In the genomic region with DNA sequence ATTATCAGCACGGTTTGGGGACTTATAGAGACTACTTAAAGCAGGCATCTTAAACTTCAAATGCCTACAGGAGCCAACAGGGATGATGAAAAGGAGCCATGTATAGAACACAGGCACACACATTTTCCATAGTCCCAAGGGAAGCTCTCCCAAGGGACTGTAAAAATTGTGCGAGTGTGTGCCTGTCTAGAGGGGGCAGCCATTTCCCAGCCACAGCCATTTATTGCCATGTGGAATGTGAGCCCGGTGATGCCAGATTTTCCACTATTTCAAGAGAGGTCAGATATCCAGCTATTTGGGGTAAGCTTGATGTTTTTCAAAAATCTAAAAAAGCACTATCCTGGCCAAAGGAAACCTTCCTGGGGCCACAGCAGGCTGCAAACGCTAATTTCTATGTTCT, we compare ENCODE assay signal across 1 cellular context.
TF ChIP-seq lines count a peak whose summit lies in the region.

No MANE protein-coding gene starts in this region.

TF ChIP-seq in GM23338, 12 proteins besides CTCF, POLR2A, EP300 and RAD21:
- TF ChIP-seq, protein P1, sequence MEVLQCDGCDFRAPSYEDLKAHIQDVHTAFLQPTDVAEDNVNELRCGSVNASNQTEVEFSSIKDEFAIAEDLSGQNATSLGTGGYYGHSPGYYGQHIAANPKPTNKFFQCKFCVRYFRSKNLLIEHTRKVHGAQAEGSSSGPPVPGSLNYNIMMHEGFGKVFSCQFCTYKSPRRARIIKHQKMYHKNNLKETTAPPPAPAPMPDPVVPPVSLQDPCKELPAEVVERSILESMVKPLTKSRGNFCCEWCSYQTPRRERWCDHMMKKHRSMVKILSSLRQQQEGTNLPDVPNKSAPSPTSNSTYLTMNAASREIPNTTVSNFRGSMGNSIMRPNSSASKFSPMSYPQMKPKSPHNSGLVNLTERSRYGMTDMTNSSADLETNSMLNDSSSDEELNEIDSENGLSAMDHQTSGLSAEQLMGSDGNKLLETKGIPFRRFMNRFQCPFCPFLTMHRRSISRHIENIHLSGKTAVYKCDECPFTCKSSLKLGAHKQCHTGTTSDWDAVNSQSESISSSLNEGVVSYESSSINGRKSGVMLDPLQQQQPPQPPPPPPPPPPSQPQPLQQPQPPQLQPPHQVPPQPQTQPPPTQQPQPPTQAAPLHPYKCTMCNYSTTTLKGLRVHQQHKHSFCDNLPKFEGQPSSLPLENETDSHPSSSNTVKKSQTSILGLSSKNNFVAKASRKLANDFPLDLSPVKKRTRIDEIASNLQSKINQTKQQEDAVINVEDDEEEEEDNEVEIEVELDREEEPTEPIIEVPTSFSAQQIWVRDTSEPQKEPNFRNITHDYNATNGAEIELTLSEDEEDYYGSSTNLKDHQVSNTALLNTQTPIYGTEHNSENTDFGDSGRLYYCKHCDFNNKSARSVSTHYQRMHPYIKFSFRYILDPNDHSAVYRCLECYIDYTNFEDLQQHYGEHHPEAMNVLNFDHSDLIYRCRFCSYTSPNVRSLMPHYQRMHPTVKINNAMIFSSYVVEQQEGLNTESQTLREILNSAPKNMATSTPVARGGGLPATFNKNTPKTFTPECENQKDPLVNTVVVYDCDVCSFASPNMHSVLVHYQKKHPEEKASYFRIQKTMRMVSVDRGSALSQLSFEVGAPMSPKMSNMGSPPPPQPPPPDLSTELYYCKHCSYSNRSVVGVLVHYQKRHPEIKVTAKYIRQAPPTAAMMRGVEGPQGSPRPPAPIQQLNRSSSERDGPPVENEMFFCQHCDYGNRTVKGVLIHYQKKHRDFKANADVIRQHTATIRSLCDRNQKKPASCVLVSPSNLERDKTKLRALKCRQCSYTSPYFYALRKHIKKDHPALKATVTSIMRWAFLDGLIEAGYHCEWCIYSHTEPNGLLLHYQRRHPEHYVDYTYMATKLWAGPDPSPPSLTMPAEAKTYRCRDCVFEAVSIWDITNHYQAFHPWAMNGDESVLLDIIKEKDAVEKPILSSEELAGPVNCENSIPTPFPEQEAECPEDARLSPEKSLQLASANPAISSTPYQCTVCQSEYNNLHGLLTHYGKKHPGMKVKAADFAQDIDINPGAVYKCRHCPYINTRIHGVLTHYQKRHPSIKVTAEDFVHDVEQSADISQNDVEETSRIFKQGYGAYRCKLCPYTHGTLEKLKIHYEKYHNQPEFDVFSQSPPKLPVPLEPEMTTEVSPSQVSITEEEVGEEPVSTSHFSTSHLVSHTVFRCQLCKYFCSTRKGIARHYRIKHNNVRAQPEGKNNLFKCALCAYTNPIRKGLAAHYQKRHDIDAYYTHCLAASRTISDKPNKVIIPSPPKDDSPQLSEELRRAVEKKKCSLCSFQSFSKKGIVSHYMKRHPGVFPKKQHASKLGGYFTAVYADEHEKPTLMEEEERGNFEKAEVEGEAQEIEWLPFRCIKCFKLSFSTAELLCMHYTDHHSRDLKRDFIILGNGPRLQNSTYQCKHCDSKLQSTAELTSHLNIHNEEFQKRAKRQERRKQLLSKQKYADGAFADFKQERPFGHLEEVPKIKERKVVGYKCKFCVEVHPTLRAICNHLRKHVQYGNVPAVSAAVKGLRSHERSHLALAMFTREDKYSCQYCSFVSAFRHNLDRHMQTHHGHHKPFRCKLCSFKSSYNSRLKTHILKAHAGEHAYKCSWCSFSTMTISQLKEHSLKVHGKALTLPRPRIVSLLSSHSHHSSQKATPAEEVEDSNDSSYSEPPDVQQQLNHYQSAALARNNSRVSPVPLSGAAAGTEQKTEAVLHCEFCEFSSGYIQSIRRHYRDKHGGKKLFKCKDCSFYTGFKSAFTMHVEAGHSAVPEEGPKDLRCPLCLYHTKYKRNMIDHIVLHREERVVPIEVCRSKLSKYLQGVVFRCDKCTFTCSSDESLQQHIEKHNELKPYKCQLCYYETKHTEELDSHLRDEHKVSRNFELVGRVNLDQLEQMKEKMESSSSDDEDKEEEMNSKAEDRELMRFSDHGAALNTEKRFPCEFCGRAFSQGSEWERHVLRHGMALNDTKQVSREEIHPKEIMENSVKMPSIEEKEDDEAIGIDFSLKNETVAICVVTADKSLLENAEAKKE (CRISPR knock-in tag; IDR thresholded peaks at IDR 0.05): no peak
- no peak for TF ChIP-seq STAT1 (IDR thresholded peaks at IDR 0.05; ENCODE audit: unreplicated experiment)
- TF ChIP-seq POLR2AphosphoS5 (IDR thresholded peaks at IDR 0.05; ENCODE audit: low read depth): no peak
- TF ChIP-seq ZNF331 (CRISPR knock-in tag; IDR thresholded peaks at IDR 0.05; ENCODE audit: low read depth): no peak
- TF ChIP-seq, protein P2, sequence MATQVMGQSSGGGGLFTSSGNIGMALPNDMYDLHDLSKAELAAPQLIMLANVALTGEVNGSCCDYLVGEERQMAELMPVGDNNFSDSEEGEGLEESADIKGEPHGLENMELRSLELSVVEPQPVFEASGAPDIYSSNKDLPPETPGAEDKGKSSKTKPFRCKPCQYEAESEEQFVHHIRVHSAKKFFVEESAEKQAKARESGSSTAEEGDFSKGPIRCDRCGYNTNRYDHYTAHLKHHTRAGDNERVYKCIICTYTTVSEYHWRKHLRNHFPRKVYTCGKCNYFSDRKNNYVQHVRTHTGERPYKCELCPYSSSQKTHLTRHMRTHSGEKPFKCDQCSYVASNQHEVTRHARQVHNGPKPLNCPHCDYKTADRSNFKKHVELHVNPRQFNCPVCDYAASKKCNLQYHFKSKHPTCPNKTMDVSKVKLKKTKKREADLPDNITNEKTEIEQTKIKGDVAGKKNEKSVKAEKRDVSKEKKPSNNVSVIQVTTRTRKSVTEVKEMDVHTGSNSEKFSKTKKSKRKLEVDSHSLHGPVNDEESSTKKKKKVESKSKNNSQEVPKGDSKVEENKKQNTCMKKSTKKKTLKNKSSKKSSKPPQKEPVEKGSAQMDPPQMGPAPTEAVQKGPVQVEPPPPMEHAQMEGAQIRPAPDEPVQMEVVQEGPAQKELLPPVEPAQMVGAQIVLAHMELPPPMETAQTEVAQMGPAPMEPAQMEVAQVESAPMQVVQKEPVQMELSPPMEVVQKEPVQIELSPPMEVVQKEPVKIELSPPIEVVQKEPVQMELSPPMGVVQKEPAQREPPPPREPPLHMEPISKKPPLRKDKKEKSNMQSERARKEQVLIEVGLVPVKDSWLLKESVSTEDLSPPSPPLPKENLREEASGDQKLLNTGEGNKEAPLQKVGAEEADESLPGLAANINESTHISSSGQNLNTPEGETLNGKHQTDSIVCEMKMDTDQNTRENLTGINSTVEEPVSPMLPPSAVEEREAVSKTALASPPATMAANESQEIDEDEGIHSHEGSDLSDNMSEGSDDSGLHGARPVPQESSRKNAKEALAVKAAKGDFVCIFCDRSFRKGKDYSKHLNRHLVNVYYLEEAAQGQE (IDR thresholded peaks at IDR 0.05; ENCODE audit: unreplicated experiment): no peak
- TF ChIP-seq ZNF114 (CRISPR knock-in tag; IDR thresholded peaks at IDR 0.05): no peak
- TF ChIP-seq, protein P3, sequence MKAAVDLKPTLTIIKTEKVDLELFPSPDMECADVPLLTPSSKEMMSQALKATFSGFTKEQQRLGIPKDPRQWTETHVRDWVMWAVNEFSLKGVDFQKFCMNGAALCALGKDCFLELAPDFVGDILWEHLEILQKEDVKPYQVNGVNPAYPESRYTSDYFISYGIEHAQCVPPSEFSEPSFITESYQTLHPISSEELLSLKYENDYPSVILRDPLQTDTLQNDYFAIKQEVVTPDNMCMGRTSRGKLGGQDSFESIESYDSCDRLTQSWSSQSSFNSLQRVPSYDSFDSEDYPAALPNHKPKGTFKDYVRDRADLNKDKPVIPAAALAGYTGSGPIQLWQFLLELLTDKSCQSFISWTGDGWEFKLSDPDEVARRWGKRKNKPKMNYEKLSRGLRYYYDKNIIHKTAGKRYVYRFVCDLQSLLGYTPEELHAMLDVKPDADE (IDR thresholded peaks at IDR 0.05): no peak
- TF ChIP-seq EZH2phosphoT487 (IDR thresholded peaks at IDR 0.05; ENCODE audit: unreplicated experiment): no peak
- TF ChIP-seq NANOG (IDR thresholded peaks at IDR 0.05; ENCODE audit: borderline replicate concordance): no peak
- TF ChIP-seq EZH2 (IDR thresholded peaks at IDR 0.05; ENCODE audit: low read depth, unreplicated experiment): no peak
- no peak for TF ChIP-seq CREB1 (CRISPR knock-in tag; IDR thresholded peaks at IDR 0.05; ENCODE audit: low read depth)
- TF ChIP-seq JUNB (IDR thresholded peaks at IDR 0.05; ENCODE audit: unreplicated experiment): no peak
